In genomic region chr7:75905785-75906604, GRCh38 we compare ENCODE assay signal across 9 cellular contexts. TPM values are rescaled to one million over a fixed set of nuclear protein-coding genes. Genes with fewer than 3 reads are reported as not detected.
A peak's percentile ranks its signal among the peaks of the same experiment; 100 is the strongest.
DNase-seq lines count a peak whose midpoint lies in the region; ATAC-seq and TF ChIP-seq lines count a peak whose summit lies in the region.
"Had no signal": no experiment of that assay in that cellular context is flagged by ENCODE, and none has a peak within 500 bp of the region (broad histone marks: within the 10 kb centered on the region; RNA-seq: fewer than 3 reads in every experiment).

No MANE protein-coding gene starts in this region.

- H3K9me3 Mint-ChIP-seq in CD4-positive, alpha-beta T cell, result no peaks in the 10 kb centered on the region

- 51% methylated on average over 16 to 17 of the region's 17 CpGs for WGBS in testis, 2 donors

- peaks cover 4% of the 10 kb centered on the region for H3K4me1 ChIP-seq in testis

- TF ChIP-seq CTCF in cardiac fibroblast (IDR thresholded peaks at IDR 0.05; ENCODE audit: low read depth, low read length), result no peak
- no peak for TF ChIP-seq CTCF in testis (IDR thresholded peaks at IDR 0.05)
- no peak for TF ChIP-seq CTCF in CD4-positive, alpha-beta T cell (IDR thresholded peaks at IDR 0.05)

- H3K36me3 Mint-ChIP-seq in CD4-positive, alpha-beta T cell (ENCODE audit: low read depth), result no peaks in the 10 kb centered on the region

- POLR2A ChIA-PET in CD4-positive, alpha-beta T cell (lab: Charles Lee), result no interaction called here

- no peak overlapping the region for H3K27ac Mint-ChIP-seq in CD4-positive, alpha-beta T cell

- no peak overlapping the region for H3K4me3 ChIP-seq in cardiac fibroblast (replicated peaks in 1 of 2; ENCODE audit: low read depth in 2 of 2, low read length in 2 of 2)
- H3K4me3 ChIP-seq in testis, result no peak overlapping the region
- H3K4me3 ChIP-seq: cardiac muscle cell had no signal

- DNase-seq in Daoy (ENCODE audit: low read depth) (peak; percentile 42), NCI-H2196 (lab: John Stamatoyannopoulos, UW; ENCODE audit: unreplicated experiment) (peak; percentile 80), cardiac fibroblast (ENCODE audit: low read depth in 2 of 2) (peak; percentile 81 to 86), kidney tubule cell (ENCODE audit: low spot score) (peak; percentile 91), testis (peak; percentile 51)
- no peak for DNase-seq in stimulated activated naive CD4-positive, alpha-beta T cell (lab: John Stamatoyannopoulos, UW)
- no peak for DNase-seq in CD4-positive, alpha-beta T cell
- no peak for DNase-seq in activated effector memory CD4-positive, alpha-beta T cell treated with Interleukin-2 at 50 U/mL for 16 hours

- H3K27me3 ChIP-seq in testis, result no peaks in the 10 kb centered on the region
- no peaks in the 10 kb centered on the region for H3K27me3 ChIP-seq in CD4-positive, alpha-beta T cell (ENCODE audit: control insufficient read depth, insufficient read depth, low read length)
- H3K27me3 ChIP-seq: cardiac muscle cell had no signal

- no peaks in the 10 kb centered on the region for H3K27me3 Mint-ChIP-seq in CD4-positive, alpha-beta T cell

- no peak overlapping the region for H3K4me3 Mint-ChIP-seq in CD4-positive, alpha-beta T cell

- no peak for TF ChIP-seq POLR2A in testis (IDR thresholded peaks at IDR 0.05)

- intact Hi-C loops in testis (cut with DNase I; ENCODE audit: low total_unique reads), result no loop called here
- intact Hi-C loops in CD4-positive, alpha-beta T cell (cut with DNase I, micrococcal nuclease), result no loop called here

- no peak overlapping the region for H3K27ac ChIP-seq in testis
- no peak overlapping the region for H3K27ac ChIP-seq in CD4-positive, alpha-beta T cell (ENCODE audit: low read depth, low read length)
- H3K27ac ChIP-seq: cardiac muscle cell had no signal

- H3K9me3 ChIP-seq in testis, result no peaks in the 10 kb centered on the region
- no peaks in the 10 kb centered on the region for H3K9me3 ChIP-seq in CD4-positive, alpha-beta T cell (ENCODE audit: control insufficient read depth, low read length)

- H3K4me1 Mint-ChIP-seq in CD4-positive, alpha-beta T cell (ENCODE audit: low read depth), result no peaks in the 10 kb centered on the region

- H3K36me3 ChIP-seq in testis (ENCODE audit: low read depth, missing control alignments), result no peaks in the 10 kb centered on the region
- H3K36me3 ChIP-seq: cardiac muscle cell had no signal

- CTCF ChIA-PET in CD4-positive, alpha-beta T cell (lab: Charles Lee), result no interaction called here

- ATAC-seq in CD4-positive, alpha-beta T cell (ENCODE audit: poor library complexity), result no peak

RNA-seq across cellular contexts. Expression of gene POR, which starts 9.0 kb away (rescaled TPM):
- total RNA-seq in Daoy (2014; rRNA removed; shearing (Covaris generic)), result 28.8 and 41.3 TPM in 2 replicates
- total RNA-seq in testis, result 100 to 1,000 TPM; 122 to 169 TPM
- 98.5 TPM for polyA plus RNA-seq in testis (ENCODE audit: insufficient read depth, low read depth, low replicate concordance)
- total RNA-seq in CD4-positive, alpha-beta T cell, result 10 to 100 TPM; 44.2 to 54.8 TPM

RNA-seq across cellular contexts. Expression of gene RHBDD2, which starts 27.2 kb away (rescaled TPM):
- total RNA-seq in Daoy (2014; rRNA removed; shearing (Covaris generic)), result 17.3 and 24.0 TPM in 2 replicates
- 100 to 1,000 TPM; 106 to 109 TPM for total RNA-seq in testis
- polyA plus RNA-seq in testis (ENCODE audit: insufficient read depth, low read depth, low replicate concordance), result 161 TPM
- 100 to 1,000 TPM; 199 to 208 TPM for total RNA-seq in CD4-positive, alpha-beta T cell

Comparison
In these comparisons a context has a peak if more than half of its experiments do, and no peak if none do; other contexts are left out.
1. DNase-seq: peak in Daoy (single experiment), NCI-H2196 (single experiment), cardiac fibroblast (2 of 2), kidney tubule cell (single experiment) and testis (single experiment); none in stimulated activated naive CD4-positive, alpha-beta T cell (0 of 6), CD4-positive, alpha-beta T cell (0 of 10) and activated effector memory CD4-positive, alpha-beta T cell treated with Interleukin-2 at 50 U/mL for 16 hours (single experiment).